In the genomic region with DNA sequence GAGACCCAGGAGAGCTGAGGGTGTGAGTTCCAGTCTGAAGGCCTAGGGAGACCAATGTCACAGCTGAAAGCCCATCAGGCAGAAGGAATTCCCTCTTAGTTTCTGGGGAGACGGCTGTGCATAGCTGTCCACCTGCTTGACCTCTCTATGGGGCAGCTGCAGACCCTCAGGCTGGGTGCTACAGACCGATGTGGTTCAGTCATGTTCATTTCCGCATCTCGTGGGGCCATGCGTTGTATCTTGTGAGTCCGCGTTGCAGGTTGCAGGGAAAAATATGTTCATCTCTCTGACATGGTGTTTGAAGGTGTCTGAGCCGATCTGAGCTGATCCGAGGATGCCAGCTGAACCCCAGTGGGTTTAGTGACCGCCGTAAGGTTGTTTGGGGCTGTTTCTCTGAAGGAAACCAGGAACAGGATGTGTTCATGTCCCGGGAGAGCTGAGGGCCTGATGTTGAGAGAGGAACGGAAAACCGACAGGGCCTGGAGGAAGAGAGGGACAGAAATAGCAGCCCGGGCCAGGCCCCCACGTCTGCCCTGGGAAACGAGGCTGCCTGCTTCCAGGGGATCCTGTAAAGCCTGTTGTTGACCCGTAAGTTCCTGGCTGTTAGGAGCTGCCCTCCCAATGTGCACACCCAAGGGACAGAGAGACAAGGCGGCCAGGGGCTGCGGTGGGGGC, we compare ENCODE assay signal across 15 cellular contexts. TPM values are rescaled to one million over a fixed set of nuclear protein-coding genes. Genes with fewer than 3 reads are reported as not detected.
DNase-seq lines count a peak whose midpoint lies in the region; ATAC-seq and TF ChIP-seq lines count a peak whose summit lies in the region.
"Had no signal": no experiment of that assay in that cellular context is flagged by ENCODE, and none has a peak within 500 bp of the region (broad histone marks: within the 10 kb centered on the region; RNA-seq: fewer than 3 reads in every experiment).

No MANE protein-coding gene starts in this region.

- H3K27me3 Mint-ChIP-seq in CD4-positive, alpha-beta T cell, result no peaks in the 10 kb centered on the region
- peaks cover 3% of the 10 kb centered on the region for H3K27me3 Mint-ChIP-seq in glutamatergic neuron (ENCODE audit: unreplicated experiment)
- H3K27me3 Mint-ChIP-seq in osteocyte (ENCODE audit: unreplicated experiment), result no peaks in the 10 kb centered on the region
- peaks cover 1% of the 10 kb centered on the region for H3K27me3 Mint-ChIP-seq in progenitor cell of endocrine pancreas
- H3K27me3 Mint-ChIP-seq: activated CD4-positive, alpha-beta T cell treated with anti-CD3 and anti-CD28 coated beads, Interleukin-2, amount 10 ng/mL, durations not matched to agents 7 days and 5 days had no signal

- H3K4me3 ChIP-seq in psoas muscle, result no peak overlapping the region
- H3K4me3 ChIP-seq: esophagus muscularis mucosa, PC-9 had no signal

- CTCF ChIA-PET in CD4-positive, alpha-beta T cell (lab: Charles Lee), result no interaction called here

- H3K9me3 ChIP-seq in CD4-positive, alpha-beta T cell (ENCODE audit: control insufficient read depth, low read length), result no peaks in the 10 kb centered on the region
- H3K9me3 ChIP-seq in psoas muscle, result no peaks in the 10 kb centered on the region

- TF ChIP-seq CTCF in CD4-positive, alpha-beta T cell (IDR thresholded peaks at IDR 0.05), result no peak
- no peak for TF ChIP-seq CTCF in glutamatergic neuron (IDR thresholded peaks at IDR 0.05; ENCODE audit: partially characterized antibody, unreplicated experiment)
- no peak for TF ChIP-seq CTCF in osteocyte (IDR thresholded peaks at IDR 0.05)
- no peak for TF ChIP-seq CTCF in psoas muscle (IDR thresholded peaks at IDR 0.05)
- no peak for TF ChIP-seq CTCF in progenitor cell of endocrine pancreas (IDR thresholded peaks at IDR 0.05; ENCODE audit: unreplicated experiment)

- intact Hi-C loops in CD4-positive, alpha-beta T cell (cut with DNase I, micrococcal nuclease), result no loop called here
- intact Hi-C loops in psoas muscle (cut with DNase I), result no loop called here

- no peak for ATAC-seq in CD4-positive, alpha-beta T cell (ENCODE audit: poor library complexity)
- ATAC-seq in HG03571 (IDR thresholded peaks at IDR 0.05; ENCODE audit: unreplicated experiment), result no peak
- no peak for ATAC-seq in psoas muscle

- no peaks in the 10 kb centered on the region for H3K27me3 ChIP-seq in CD4-positive, alpha-beta T cell (ENCODE audit: control insufficient read depth, insufficient read depth, low read length)
- H3K27me3 ChIP-seq in psoas muscle (ENCODE audit: insufficient read depth in 3 of 3, low read length in 2 of 3), result no peaks in the 10 kb centered on the region
- H3K27me3 ChIP-seq: esophagus muscularis mucosa had no signal

- POLR2A ChIA-PET in CD4-positive, alpha-beta T cell (lab: Charles Lee), result no interaction called here

- H3K9me3 Mint-ChIP-seq in CD4-positive, alpha-beta T cell, result peaks cover 2% of the 10 kb centered on the region
- peaks cover 10% of the 10 kb centered on the region for H3K9me3 Mint-ChIP-seq in glutamatergic neuron (ENCODE audit: unreplicated experiment)
- H3K9me3 Mint-ChIP-seq in osteocyte (ENCODE audit: unreplicated experiment), result no peaks in the 10 kb centered on the region
- no peaks in the 10 kb centered on the region for H3K9me3 Mint-ChIP-seq in progenitor cell of endocrine pancreas (ENCODE audit: low read depth)

- peak overlapping the region; percentile 65 for H3K27ac Mint-ChIP-seq in CD4-positive, alpha-beta T cell
- H3K27ac Mint-ChIP-seq in glutamatergic neuron (ENCODE audit: unreplicated experiment), result peak overlapping the region; percentile 1
- H3K27ac Mint-ChIP-seq in osteocyte (ENCODE audit: unreplicated experiment), result no peak overlapping the region
- no peak overlapping the region for H3K27ac Mint-ChIP-seq in progenitor cell of endocrine pancreas

- H3K4me1 ChIP-seq in psoas muscle, result no peaks in the 10 kb centered on the region

- no peaks in the 10 kb centered on the region for H3K36me3 ChIP-seq in psoas muscle (ENCODE audit: insufficient read depth in 1 of 2, low read depth in 1 of 2)
- H3K36me3 ChIP-seq: esophagus muscularis mucosa had no signal

- H3K36me3 Mint-ChIP-seq in CD4-positive, alpha-beta T cell (ENCODE audit: low read depth), result peaks cover 5% of the 10 kb centered on the region
- H3K36me3 Mint-ChIP-seq in glutamatergic neuron (ENCODE audit: unreplicated experiment) (peaks cover 8% of the 10 kb centered on the region), osteocyte (ENCODE audit: unreplicated experiment) (no peaks in the 10 kb centered on the region), progenitor cell of endocrine pancreas (ENCODE audit: insufficient read depth) (no peaks in the 10 kb centered on the region)

- H3K4me1 Mint-ChIP-seq in CD4-positive, alpha-beta T cell (ENCODE audit: low read depth), result peaks cover 30% of the 10 kb centered on the region
- H3K4me1 Mint-ChIP-seq in glutamatergic neuron (ENCODE audit: low read depth, unreplicated experiment) (no peaks in the 10 kb centered on the region), osteocyte (ENCODE audit: unreplicated experiment) (no peaks in the 10 kb centered on the region), progenitor cell of endocrine pancreas (ENCODE audit: low read depth) (no peaks in the 10 kb centered on the region)

- WGBS in psoas muscle, 3 donors, result 57 to 67% (median 61%) methylated on average over 20 of the region's 20 CpGs

- peak in 1 of 10 experiments; percentile 22 for DNase-seq in CD4-positive, alpha-beta T cell
- peak; percentile 19 for DNase-seq in MV-4-11 (lab: John Stamatoyannopoulos, UW)
- DNase-seq in glutamatergic neuron, result no peak
- peak; percentile 68 for DNase-seq in osteocyte (ENCODE audit: extremely low spot score, unreplicated experiment)
- no peak for DNase-seq in NCI-H1105 (lab: John Stamatoyannopoulos, UW)
- DNase-seq in psoas muscle, result no peak
- DNase-seq in progenitor cell of endocrine pancreas (ENCODE audit: low spot score, unreplicated experiment), result no peak
- DNase-seq: activated CD4-positive, alpha-beta T cell treated with anti-CD3 and anti-CD28 coated beads, Interleukin-2, amount 10 ng/mL, durations not matched to agents 7 days and 5 days; activated naive CD4-positive, alpha-beta T cell treated with anti-CD3 and anti-CD28 coated beads, Interleukin-2, amount 10 ng/mL, durations not matched to agents 7 days and 5 days; NCI-H345; PC-9 had no signal

- no peak overlapping the region for H3K27ac ChIP-seq in CD4-positive, alpha-beta T cell (ENCODE audit: low read depth, low read length)
- H3K27ac ChIP-seq in psoas muscle, result no peak overlapping the region
- H3K27ac ChIP-seq: PC-9 had no signal

- H3K4me3 Mint-ChIP-seq in CD4-positive, alpha-beta T cell, result no peak overlapping the region
- H3K4me3 Mint-ChIP-seq in glutamatergic neuron (ENCODE audit: unreplicated experiment), result no peak overlapping the region
- H3K4me3 Mint-ChIP-seq in osteocyte (ENCODE audit: unreplicated experiment), result no peak overlapping the region
- no peak overlapping the region for H3K4me3 Mint-ChIP-seq in progenitor cell of endocrine pancreas (ENCODE audit: low read depth)
- H3K4me3 Mint-ChIP-seq: activated CD4-positive, alpha-beta T cell treated with anti-CD3 and anti-CD28 coated beads, Interleukin-2, amount 10 ng/mL, durations not matched to agents 7 days and 5 days; activated naive CD4-positive, alpha-beta T cell treated with anti-CD3 and anti-CD28 coated beads, Interleukin-2, amount 10 ng/mL, durations not matched to agents 7 days and 5 days had no signal

RNA-seq across cellular contexts. Expression of gene P2RY8, which starts 9.8 kb away (rescaled TPM):
- total RNA-seq in CD4-positive, alpha-beta T cell, result 100 to 1,000 TPM; 139 TPM
- total RNA-seq in glutamatergic neuron (ENCODE audit: unreplicated experiment) (2.3 TPM), osteocyte (not detected in 2 replicates), psoas muscle (1 to 10 TPM; 1.3 to 4.1 (median 1.5) TPM), progenitor cell of endocrine pancreas (not detected in 2 replicates)
- polyA plus RNA-seq in psoas muscle, result 1 to 10 TPM in 2 of 3 donors, under 1 TPM in 1; 0.79 to 2.0 (median 1.3) TPM
- total RNA-seq: G401, HT-29, PC-9 had no signal

RNA-seq across cellular contexts. Expression of gene AKAP17A, which starts 44.7 kb away (rescaled TPM):
- total RNA-seq in CD4-positive, alpha-beta T cell, result 100 to 1,000 TPM; 143 to 149 TPM
- 30.8 TPM for total RNA-seq in glutamatergic neuron (ENCODE audit: unreplicated experiment)
- total RNA-seq in osteocyte, result 43.6 and 48.7 TPM in 2 replicates
- 10 to 100 TPM in 3 of 4 donors, 1 to 10 TPM in 1; 9.9 to 20.4 (median 13.1) TPM for total RNA-seq in psoas muscle
- 10 to 100 TPM; 13.2 to 25.1 (median 24.0) TPM for polyA plus RNA-seq in psoas muscle
- 52.7 and 56.0 TPM in 2 replicates for total RNA-seq in progenitor cell of endocrine pancreas

Comparison
In these comparisons a context has a peak if more than half of its experiments do, and no peak if none do; other contexts are left out.
1. DNase-seq: peak in MV-4-11 (single experiment) and osteocyte (single experiment); none in glutamatergic neuron (single experiment), NCI-H1105 (single experiment), psoas muscle (0 of 2) and progenitor cell of endocrine pancreas (single experiment).
2. H3K27ac Mint-ChIP-seq: peak in CD4-positive, alpha-beta T cell (single experiment) and glutamatergic neuron (single experiment); none in osteocyte (single experiment) and progenitor cell of endocrine pancreas (single experiment).
3. RNA of gene P2RY8, which starts 9.8 kb away (total RNA-seq): 139 TPM in CD4-positive, alpha-beta T cell; 2.3 TPM in glutamatergic neuron (single experiment), 1.3 to 4.1 TPM in psoas muscle, not detected in osteocyte and not detected in progenitor cell of endocrine pancreas; every median in the first group is over 10 times any median in the second.